Comparison of ENCODE assay signal across 1 cellular context in genomic region chr2:183038341-183039300, GRCh38.
TF ChIP-seq lines count a peak whose summit lies in the region.

NCKAP1 (minus strand) TSS chr2:183038457; CDS start chr2:183038099, 358 bp downstream.

TF ChIP-seq in HepG2, 621 proteins besides CTCF, POLR2A, EP300 and RAD21 (continued from another document and continues in another):
- TF ChIP-seq FOXP4 (CRISPR knock-in tag; IDR thresholded peaks at IDR 0.05) (0 out of 2 replicates have a peak, but pooled peaks have one; percentile 27), NONO (IDR thresholded peaks at IDR 0.05) (no peak), NONO (CRISPR knock-in tag; conservative IDR thresholded peaks at IDR 0.05) (peak; percentile 95), MYNN (CRISPR knock-in tag; IDR thresholded peaks at IDR 0.05; ENCODE audit: low read depth) (no peak), SMAD3 (CRISPR knock-in tag; IDR thresholded peaks at IDR 0.05) (peak; percentile 35; the same call in 1 of the 2 replicates), ZNF615 (CRISPR knock-in tag; IDR thresholded peaks at IDR 0.05; ENCODE audit: borderline replicate concordance) (no peak), ZNF138 (CRISPR knock-in tag; IDR thresholded peaks at IDR 0.05; ENCODE audit: low read depth) (0 out of 2 replicates have a peak, but pooled peaks have one; percentile 5), PAF1 (CRISPR knock-in tag; IDR thresholded peaks at IDR 0.05) (no peak), ZNF367 (CRISPR knock-in tag; IDR thresholded peaks at IDR 0.05; ENCODE audit: borderline replicate concordance) (no peak; the same call in 1 of the 2 replicates), SNAI1 (CRISPR knock-in tag; IDR thresholded peaks at IDR 0.05; ENCODE audit: borderline replicate concordance) (no peak; the same call in 1 of the 2 replicates), MED8 (CRISPR knock-in tag; IDR thresholded peaks at IDR 0.05; ENCODE audit: insufficient replicate concordance) (peak; percentile 32), HOXA3 (CRISPR knock-in tag; IDR thresholded peaks at IDR 0.05) (peak; percentile 81), SNRNP70 (IDR thresholded peaks at IDR 0.05; ENCODE audit: low read depth, low read length) (no peak), ZNF232 (CRISPR knock-in tag; IDR thresholded peaks at IDR 0.05; ENCODE audit: borderline replicate concordance) (peak; percentile 78; the same call in 1 of the 2 replicates), BHLHE40 (IDR thresholded peaks at IDR 0.05; ENCODE audit: low read length) (peak; percentile 79), HNRNPK (IDR thresholded peaks at IDR 0.05; ENCODE audit: low read depth, low read length, poor library complexity, severe bottlenecking) (peak; percentile 70), ZNF543 (CRISPR knock-in tag; IDR thresholded peaks at IDR 0.05) (no peak; the same call in 1 of the 2 replicates), MEIS1 (CRISPR knock-in tag; IDR thresholded peaks at IDR 0.05; ENCODE audit: borderline replicate concordance) (no peak; the same call in 1 of the 2 replicates), NR2F2 (IDR thresholded peaks at IDR 0.05; ENCODE audit: borderline replicate concordance, low read depth) (no peak), MYC (CRISPR knock-in tag; IDR thresholded peaks at IDR 0.05; ENCODE audit: borderline replicate concordance) (peak; percentile 76), SKI (IDR thresholded peaks at IDR 0.05; ENCODE audit: partially characterized antibody) (peak; percentile 86), ETV6 (CRISPR knock-in tag; conservative IDR thresholded peaks at IDR 0.05) (no peak), KAT2B (IDR thresholded peaks at IDR 0.05; ENCODE audit: borderline replicate concordance, low read depth, low read length) (no peak), ZNF616 (CRISPR knock-in tag; IDR thresholded peaks at IDR 0.05; ENCODE audit: low read depth) (no peak), ZNF597 (CRISPR knock-in tag; IDR thresholded peaks at IDR 0.05) (no peak), HDAC6 (IDR thresholded peaks at IDR 0.05; ENCODE audit: low read depth, low read length) (no peak), HOXD1 (CRISPR knock-in tag; IDR thresholded peaks at IDR 0.05) (no peak), SIN3A (IDR thresholded peaks at IDR 0.05; ENCODE audit: borderline replicate concordance, low read depth, low read length) (no peak), TBX3 (IDR thresholded peaks at IDR 0.05; ENCODE audit: borderline replicate concordance) (no peak), ZFP37 (CRISPR knock-in tag; IDR thresholded peaks at IDR 0.05; ENCODE audit: borderline replicate concordance) (no peak), ZNF792 (CRISPR knock-in tag; IDR thresholded peaks at IDR 0.05) (no peak; the same call in 1 of the 2 replicates), SMAD1 (CRISPR knock-in tag; IDR thresholded peaks at IDR 0.05; ENCODE audit: borderline replicate concordance, low read depth) (no peak; the same call in 1 of the 2 replicates), ZNF747 (CRISPR knock-in tag; IDR thresholded peaks at IDR 0.05; ENCODE audit: borderline replicate concordance) (no peak), ATF3 (CRISPR knock-in tag; IDR thresholded peaks at IDR 0.05) (0 out of 2 replicates have a peak, but pooled peaks have one; percentile 20), ZKSCAN1 (IDR thresholded peaks at IDR 0.05; ENCODE audit: low read length) (no peak), ZFP82 (CRISPR knock-in tag; IDR thresholded peaks at IDR 0.05; ENCODE audit: borderline replicate concordance) (no peak), ZNF124 (CRISPR knock-in tag; IDR thresholded peaks at IDR 0.05) (0 out of 2 replicates have a peak, but pooled peaks have one; percentile 67), KDM4B (CRISPR knock-in tag; IDR thresholded peaks at IDR 0.05) (no peak), MTF1 (CRISPR knock-in tag; IDR thresholded peaks at IDR 0.05) (no peak), ZNF296 (CRISPR knock-in tag; conservative IDR thresholded peaks at IDR 0.05) (no peak), SMARCE1 (IDR thresholded peaks at IDR 0.05; ENCODE audit: borderline replicate concordance) (no peak), SP1 (IDR thresholded peaks at IDR 0.05) (no peak), SP1 (CRISPR knock-in tag; IDR thresholded peaks at IDR 0.05) (no peak), ZNF598 (CRISPR knock-in tag; IDR thresholded peaks at IDR 0.05; ENCODE audit: borderline replicate concordance) (peak; percentile 62; the same call in 1 of the 2 replicates), ZNF530 (CRISPR knock-in tag; IDR thresholded peaks at IDR 0.05; ENCODE audit: low read depth) (no peak), SKIL (CRISPR knock-in tag; IDR thresholded peaks at IDR 0.05; ENCODE audit: borderline replicate concordance) (0 out of 2 replicates have a peak, but pooled peaks have one; percentile 49), JDP2 (CRISPR knock-in tag; IDR thresholded peaks at IDR 0.05; ENCODE audit: borderline replicate concordance) (peak; percentile 69; the same call in 1 of the 2 replicates)
- TF ChIP-seq, protein P1, sequence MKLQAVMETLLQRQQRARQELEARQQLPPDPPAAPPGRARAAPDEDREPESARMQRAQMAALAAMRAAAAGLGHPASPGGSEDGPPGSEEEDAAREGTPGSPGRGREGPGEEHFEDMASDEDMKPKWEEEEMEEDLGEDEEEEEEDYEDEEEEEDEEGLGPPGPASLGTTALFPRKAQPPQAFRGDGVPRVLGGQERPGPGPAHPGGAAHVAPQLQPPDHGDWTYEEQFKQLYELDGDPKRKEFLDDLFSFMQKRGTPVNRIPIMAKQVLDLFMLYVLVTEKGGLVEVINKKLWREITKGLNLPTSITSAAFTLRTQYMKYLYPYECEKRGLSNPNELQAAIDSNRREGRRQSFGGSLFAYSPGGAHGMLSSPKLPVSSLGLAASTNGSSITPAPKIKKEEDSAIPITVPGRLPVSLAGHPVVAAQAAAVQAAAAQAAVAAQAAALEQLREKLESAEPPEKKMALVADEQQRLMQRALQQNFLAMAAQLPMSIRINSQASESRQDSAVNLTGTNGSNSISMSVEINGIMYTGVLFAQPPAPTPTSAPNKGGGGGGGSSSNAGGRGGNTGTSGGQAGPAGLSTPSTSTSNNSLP (IDR thresholded peaks at IDR 0.05; ENCODE audit: low read depth, low read length), result 0 out of 2 replicates have a peak, but pooled peaks have one; percentile 23
- TF ChIP-seq, protein P2, sequence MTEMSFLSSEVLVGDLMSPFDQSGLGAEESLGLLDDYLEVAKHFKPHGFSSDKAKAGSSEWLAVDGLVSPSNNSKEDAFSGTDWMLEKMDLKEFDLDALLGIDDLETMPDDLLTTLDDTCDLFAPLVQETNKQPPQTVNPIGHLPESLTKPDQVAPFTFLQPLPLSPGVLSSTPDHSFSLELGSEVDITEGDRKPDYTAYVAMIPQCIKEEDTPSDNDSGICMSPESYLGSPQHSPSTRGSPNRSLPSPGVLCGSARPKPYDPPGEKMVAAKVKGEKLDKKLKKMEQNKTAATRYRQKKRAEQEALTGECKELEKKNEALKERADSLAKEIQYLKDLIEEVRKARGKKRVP (CRISPR knock-in tag; IDR thresholded peaks at IDR 0.05), result no peak
- TF ChIP-seq, protein P3, sequence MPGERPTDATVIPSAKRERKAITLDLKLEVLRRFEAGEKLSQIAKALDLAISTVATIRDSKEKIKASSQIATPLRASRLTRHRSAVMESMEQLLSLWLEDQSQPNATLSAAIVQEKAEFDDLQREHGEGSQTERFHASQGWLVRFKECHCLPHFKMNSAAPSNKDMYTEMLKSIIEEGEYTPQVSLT (CRISPR knock-in tag; IDR thresholded peaks at IDR 0.05; ENCODE audit: borderline replicate concordance, low read depth), result no peak; the same call in 1 of the 2 replicates
- TF ChIP-seq, protein P4, sequence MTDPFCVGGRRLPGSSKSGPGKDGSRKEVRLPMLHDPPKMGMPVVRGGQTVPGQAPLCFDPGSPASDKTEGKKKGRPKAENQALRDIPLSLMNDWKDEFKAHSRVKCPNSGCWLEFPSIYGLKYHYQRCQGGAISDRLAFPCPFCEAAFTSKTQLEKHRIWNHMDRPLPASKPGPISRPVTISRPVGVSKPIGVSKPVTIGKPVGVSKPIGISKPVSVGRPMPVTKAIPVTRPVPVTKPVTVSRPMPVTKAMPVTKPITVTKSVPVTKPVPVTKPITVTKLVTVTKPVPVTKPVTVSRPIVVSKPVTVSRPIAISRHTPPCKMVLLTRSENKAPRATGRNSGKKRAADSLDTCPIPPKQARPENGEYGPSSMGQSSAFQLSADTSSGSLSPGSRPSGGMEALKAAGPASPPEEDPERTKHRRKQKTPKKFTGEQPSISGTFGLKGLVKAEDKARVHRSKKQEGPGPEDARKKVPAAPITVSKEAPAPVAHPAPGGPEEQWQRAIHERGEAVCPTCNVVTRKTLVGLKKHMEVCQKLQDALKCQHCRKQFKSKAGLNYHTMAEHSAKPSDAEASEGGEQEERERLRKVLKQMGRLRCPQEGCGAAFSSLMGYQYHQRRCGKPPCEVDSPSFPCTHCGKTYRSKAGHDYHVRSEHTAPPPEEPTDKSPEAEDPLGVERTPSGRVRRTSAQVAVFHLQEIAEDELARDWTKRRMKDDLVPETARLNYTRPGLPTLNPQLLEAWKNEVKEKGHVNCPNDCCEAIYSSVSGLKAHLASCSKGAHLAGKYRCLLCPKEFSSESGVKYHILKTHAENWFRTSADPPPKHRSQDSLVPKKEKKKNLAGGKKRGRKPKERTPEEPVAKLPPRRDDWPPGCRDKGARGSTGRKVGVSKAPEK (CRISPR knock-in tag; IDR thresholded peaks at IDR 0.05; ENCODE audit: borderline replicate concordance), result peak; percentile 94; the same call in 1 of the 2 replicates
- TF ChIP-seq, protein P5, sequence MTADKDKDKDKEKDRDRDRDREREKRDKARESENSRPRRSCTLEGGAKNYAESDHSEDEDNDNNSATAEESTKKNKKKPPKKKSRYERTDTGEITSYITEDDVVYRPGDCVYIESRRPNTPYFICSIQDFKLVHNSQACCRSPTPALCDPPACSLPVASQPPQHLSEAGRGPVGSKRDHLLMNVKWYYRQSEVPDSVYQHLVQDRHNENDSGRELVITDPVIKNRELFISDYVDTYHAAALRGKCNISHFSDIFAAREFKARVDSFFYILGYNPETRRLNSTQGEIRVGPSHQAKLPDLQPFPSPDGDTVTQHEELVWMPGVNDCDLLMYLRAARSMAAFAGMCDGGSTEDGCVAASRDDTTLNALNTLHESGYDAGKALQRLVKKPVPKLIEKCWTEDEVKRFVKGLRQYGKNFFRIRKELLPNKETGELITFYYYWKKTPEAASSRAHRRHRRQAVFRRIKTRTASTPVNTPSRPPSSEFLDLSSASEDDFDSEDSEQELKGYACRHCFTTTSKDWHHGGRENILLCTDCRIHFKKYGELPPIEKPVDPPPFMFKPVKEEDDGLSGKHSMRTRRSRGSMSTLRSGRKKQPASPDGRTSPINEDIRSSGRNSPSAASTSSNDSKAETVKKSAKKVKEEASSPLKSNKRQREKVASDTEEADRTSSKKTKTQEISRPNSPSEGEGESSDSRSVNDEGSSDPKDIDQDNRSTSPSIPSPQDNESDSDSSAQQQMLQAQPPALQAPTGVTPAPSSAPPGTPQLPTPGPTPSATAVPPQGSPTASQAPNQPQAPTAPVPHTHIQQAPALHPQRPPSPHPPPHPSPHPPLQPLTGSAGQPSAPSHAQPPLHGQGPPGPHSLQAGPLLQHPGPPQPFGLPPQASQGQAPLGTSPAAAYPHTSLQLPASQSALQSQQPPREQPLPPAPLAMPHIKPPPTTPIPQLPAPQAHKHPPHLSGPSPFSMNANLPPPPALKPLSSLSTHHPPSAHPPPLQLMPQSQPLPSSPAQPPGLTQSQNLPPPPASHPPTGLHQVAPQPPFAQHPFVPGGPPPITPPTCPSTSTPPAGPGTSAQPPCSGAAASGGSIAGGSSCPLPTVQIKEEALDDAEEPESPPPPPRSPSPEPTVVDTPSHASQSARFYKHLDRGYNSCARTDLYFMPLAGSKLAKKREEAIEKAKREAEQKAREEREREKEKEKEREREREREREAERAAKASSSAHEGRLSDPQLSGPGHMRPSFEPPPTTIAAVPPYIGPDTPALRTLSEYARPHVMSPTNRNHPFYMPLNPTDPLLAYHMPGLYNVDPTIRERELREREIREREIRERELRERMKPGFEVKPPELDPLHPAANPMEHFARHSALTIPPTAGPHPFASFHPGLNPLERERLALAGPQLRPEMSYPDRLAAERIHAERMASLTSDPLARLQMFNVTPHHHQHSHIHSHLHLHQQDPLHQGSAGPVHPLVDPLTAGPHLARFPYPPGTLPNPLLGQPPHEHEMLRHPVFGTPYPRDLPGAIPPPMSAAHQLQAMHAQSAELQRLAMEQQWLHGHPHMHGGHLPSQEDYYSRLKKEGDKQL (CRISPR knock-in tag; IDR thresholded peaks at IDR 0.05; ENCODE audit: low read depth), result 0 out of 2 replicates have a peak, but pooled peaks have one; percentile 44
